In the genomic region with DNA sequence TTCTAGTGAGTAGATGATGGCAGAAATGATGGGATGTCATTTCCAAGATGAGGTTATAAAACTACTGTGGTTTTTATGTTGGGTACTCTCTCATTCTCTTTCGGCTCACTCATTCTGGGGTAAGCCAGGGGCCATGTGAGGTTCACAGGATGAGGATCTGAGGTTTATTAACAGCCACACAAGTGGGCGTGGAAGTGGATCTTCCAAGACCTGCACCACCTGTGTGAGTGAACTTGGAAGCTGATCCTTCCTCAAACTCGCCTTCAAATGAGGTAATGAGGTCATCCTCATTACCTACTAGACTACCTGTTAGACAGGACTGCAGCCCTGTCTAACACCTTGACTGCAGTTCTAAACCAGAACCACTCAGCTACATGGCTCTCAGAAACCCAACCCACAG, we compare ENCODE assay signal across 31 cellular contexts. TPM values are rescaled to one million over a fixed set of nuclear protein-coding genes. Genes with fewer than 3 reads are reported as not detected.
DNase-seq lines count a peak whose midpoint lies in the region; ATAC-seq, FAIRE-seq and TF ChIP-seq lines count a peak whose summit lies in the region.
"Had no signal": no experiment of that assay in that cellular context is flagged by ENCODE, and none has a peak within 500 bp of the region (broad histone marks: within the 10 kb centered on the region; RNA-seq: fewer than 3 reads in every experiment).

No MANE protein-coding gene starts in this region.

- H3K4me3 ChIP-seq in HepG2 (replicated peaks in 1 of 3; ENCODE audit: insufficient read depth in 1 of 3, low read depth in 2 of 3, low read length in 3 of 3) = no peak overlapping the region
- H3K4me3 ChIP-seq in right lobe of liver = no peak overlapping the region
- H3K4me3 ChIP-seq in CD4-positive, alpha-beta memory T cell (ENCODE audit: low read length in 2 of 2) = no peak overlapping the region
- H3K4me3 ChIP-seq: ovary, skin epidermis, tibial nerve had no signal

- TF ChIP-seq POLR2A in HepG2 (IDR thresholded peaks at IDR 0.05; ENCODE audit: insufficient read depth in 1 of 2, low read depth in 2 of 2, low read length in 2 of 2) = no peak
- no peak for TF ChIP-seq POLR2A in right lobe of liver (IDR thresholded peaks at IDR 0.05)

- H3K9ac ChIP-seq in HepG2 (ENCODE audit: insufficient read depth, low read depth, low read length) = no peak overlapping the region

- H3K27ac ChIP-seq in HepG2 (ENCODE audit: extremely low read length, insufficient read depth, low read length) = no peak overlapping the region
- H3K27ac ChIP-seq in right lobe of liver = no peak overlapping the region
- H3K27ac ChIP-seq in CD4-positive, alpha-beta memory T cell (ENCODE audit: low read depth, low read length) = no peak overlapping the region
- H3K27ac ChIP-seq: ovary, RWPE1, skin epidermis, tibial nerve, WERI-Rb-1 had no signal

- POLR2A ChIA-PET in HepG2 (lab: Yijun Ruan, JAX) = no interaction called here
- POLR2A ChIA-PET in CD4-positive, alpha-beta memory T cell (lab: Charles Lee; ENCODE audit: partially characterized antibody) = interaction anchor here (1.2 to 2.5 kb wide), 2 partner anchors 28 to 45 kb away, joined by 4 to 9 read pairs; partner anchors contain the start of gene TAGAP

- DNase-seq in HepG2 (ENCODE audit: low spot score) = no peak
- DNase-seq in right lobe of liver = no peak
- no peak for DNase-seq in memory B cell (ENCODE audit: low spot score in 2 of 2)
- DNase-seq in AG08395 (ENCODE audit: low spot score) = no peak
- no peak for DNase-seq in CD4-positive, alpha-beta memory T cell
- DNase-seq: activated naive CD8-positive, alpha-beta T cell treated with anti-CD3 and anti-CD28 coated beads, Interleukin-2, amount 10 ng/mL, durations not matched to agents 7 days and 5 days; C1 segment of cervical spinal cord; caudate nucleus; COR-L47; cortex of kidney; effector memory CD4-positive, alpha-beta T cell; glutamatergic neuron; H9; Kasumi-1; left colon; NCI-H1417 treated with DMSO at 0.1 percent for 48 hours; NCI-H2081; NCI-H524 treated with DMSO at 0.1 percent for 48 hours; OCI-M1; ovary; T1000; WERI-Rb-1 had no signal

- H3K4me1 ChIP-seq in HepG2 (ENCODE audit: insufficient read depth, low read length) (no peaks in the 10 kb centered on the region), right lobe of liver (no peaks in the 10 kb centered on the region)
- peaks cover 16% of the 10 kb centered on the region for H3K4me1 ChIP-seq in CD4-positive, alpha-beta memory T cell (ENCODE audit: insufficient read depth, low read length)

- no peaks in the 10 kb centered on the region for H3K9me3 Mint-ChIP-seq in activated T-helper 17 cell treated with anti-CD3 and anti-CD28 coated beads, Interleukin-2, amount 50 U/mL, for 72 hours
- no peaks in the 10 kb centered on the region for H3K9me3 Mint-ChIP-seq in memory B cell
- H3K9me3 Mint-ChIP-seq in CD4-positive, alpha-beta memory T cell = no peaks in the 10 kb centered on the region
- H3K9me3 Mint-ChIP-seq: activated naive CD8-positive, alpha-beta T cell treated with anti-CD3 and anti-CD28 coated beads, Interleukin-2, amount 10 ng/mL, durations not matched to agents 7 days and 5 days; H9 had no signal

- no peak for TF ChIP-seq CTCF in HepG2 (CRISPR knock-in tag; IDR thresholded peaks at IDR 0.05)
- no peak for TF ChIP-seq CTCF in right lobe of liver (IDR thresholded peaks at IDR 0.05)

- peaks cover 26% of the 10 kb centered on the region for H3K4me1 Mint-ChIP-seq in activated T-helper 17 cell treated with anti-CD3 and anti-CD28 coated beads, Interleukin-2, amount 50 U/mL, for 72 hours
- H3K4me1 Mint-ChIP-seq in memory B cell = peaks cover 28% of the 10 kb centered on the region
- H3K4me1 Mint-ChIP-seq in CD4-positive, alpha-beta memory T cell = peaks cover 11 to 15% (median 13%) of the 10 kb centered on the region in 4 donors

- ATAC-seq in HepG2 (no peak), right lobe of liver (no peak), memory B cell (ENCODE audit: low read depth) (no peak), GM18858 (IDR thresholded peaks at IDR 0.05; ENCODE audit: unreplicated experiment) (no peak)
- peak; percentile 73 for ATAC-seq in activated T-helper 17 cell treated with anti-CD3 and anti-CD28 coated beads, Interleukin-2, amount 50 U/mL, for 72 hours (replicated peaks)

- CTCF ChIA-PET in HepG2 (lab: Yijun Ruan, JAX; ENCODE audit: low intra/inter-chr PET ratio, low total read pairs) = no interaction called here
- CTCF ChIA-PET in CD4-positive, alpha-beta memory T cell (lab: Charles Lee; ENCODE audit: partially characterized antibody) = interaction anchor here (1.5 kb wide), 1 partner anchor 18 kb away, joined by 4 read pairs; no protein-coding TSS in a partner anchor

- H3K79me2 ChIP-seq in HepG2 (ENCODE audit: insufficient read depth, low read length) = no peaks in the 10 kb centered on the region

- peak overlapping the region; percentile 6 for H3K27ac Mint-ChIP-seq in activated T-helper 17 cell treated with anti-CD3 and anti-CD28 coated beads, Interleukin-2, amount 50 U/mL, for 72 hours
- H3K27ac Mint-ChIP-seq in memory B cell = peak overlapping the region; percentile 1
- no peak overlapping the region for H3K27ac Mint-ChIP-seq in CD4-positive, alpha-beta memory T cell
- H3K27ac Mint-ChIP-seq: activated naive CD8-positive, alpha-beta T cell treated with anti-CD3 and anti-CD28 coated beads, Interleukin-2, amount 10 ng/mL, durations not matched to agents 7 days and 5 days; H9 had no signal

- 12% methylated on average over 3 of the region's 3 CpGs for WGBS in HepG2 (ENCODE audit: low lambda C conversion rate)
- 72% methylated on average over 3 of the region's 3 CpGs for WGBS in right lobe of liver (ENCODE audit: insufficient coverage, low coverage, low lambda C conversion rate, missing lambda C conversion rate)

- H3K36me3 Mint-ChIP-seq in activated T-helper 17 cell treated with anti-CD3 and anti-CD28 coated beads, Interleukin-2, amount 50 U/mL, for 72 hours (ENCODE audit: low read depth) = no peaks in the 10 kb centered on the region
- no peaks in the 10 kb centered on the region for H3K36me3 Mint-ChIP-seq in memory B cell
- H3K36me3 Mint-ChIP-seq in CD4-positive, alpha-beta memory T cell = no peaks in the 10 kb centered on the region

- H3K36me3 ChIP-seq in HepG2 (replicated peaks in 1 of 2; ENCODE audit: control insufficient read depth in 1 of 2, insufficient read depth in 2 of 2, low read length in 2 of 2) (no peaks in the 10 kb centered on the region), right lobe of liver (no peaks in the 10 kb centered on the region)
- H3K36me3 ChIP-seq in CD4-positive, alpha-beta memory T cell (ENCODE audit: insufficient read depth, low read length) = no peaks in the 10 kb centered on the region
- H3K36me3 ChIP-seq: ovary, tibial nerve, WERI-Rb-1 had no signal

- TF ChIP-seq RAD21 in HepG2 (CRISPR knock-in tag; IDR thresholded peaks at IDR 0.05) = no peak

- H3K4me3 Mint-ChIP-seq in activated T-helper 17 cell treated with anti-CD3 and anti-CD28 coated beads, Interleukin-2, amount 50 U/mL, for 72 hours = peak overlapping the region; percentile 10
- no peak overlapping the region for H3K4me3 Mint-ChIP-seq in memory B cell
- no peak overlapping the region for H3K4me3 Mint-ChIP-seq in CD4-positive, alpha-beta memory T cell
- H3K4me3 Mint-ChIP-seq: activated naive CD8-positive, alpha-beta T cell treated with anti-CD3 and anti-CD28 coated beads, Interleukin-2, amount 10 ng/mL, durations not matched to agents 7 days and 5 days; H9 had no signal

- H2AFZ ChIP-seq in HepG2 (ENCODE audit: low read length) = no peak overlapping the region

- H4K20me1 ChIP-seq in HepG2 (ENCODE audit: insufficient read depth, low read length) = no peaks in the 10 kb centered on the region

- in situ Hi-C loops in HepG2 (cut with HindIII; ENCODE audit: extremely low pct_ligation_motif_present, low pct_unique_long_range_greater_than_20kb) = no loop called here

- no peak for FAIRE-seq in HepG2 (lab: Jason Lieb, UNC)
- FAIRE-seq: astrocyte had no signal

- H3K4me2 ChIP-seq in HepG2 (ENCODE audit: low read depth, low read length) = no peak overlapping the region

- BruUV-seq in HepG2 (replicated peaks; lab: Mats Ljungman, UMichigan) = no TSS peak

- H3K27me3 ChIP-seq in HepG2 (ENCODE audit: control insufficient read depth in 1 of 2, insufficient read depth in 2 of 2, low read length in 2 of 2) (peaks cover 0 to 8% of the 10 kb centered on the region in 2 experiments; a peak in 3 of 5 replicates), right lobe of liver (no peaks in the 10 kb centered on the region)
- H3K27me3 ChIP-seq in CD4-positive, alpha-beta memory T cell (ENCODE audit: insufficient read depth, low read length) = no peaks in the 10 kb centered on the region
- H3K27me3 ChIP-seq: ovary, tibial nerve had no signal

- H3K9me3 ChIP-seq in HepG2 (ENCODE audit: low read length) (no peaks in the 10 kb centered on the region), right lobe of liver (no peaks in the 10 kb centered on the region)
- no peaks in the 10 kb centered on the region for H3K9me3 ChIP-seq in CD4-positive, alpha-beta memory T cell (ENCODE audit: control insufficient read depth in 1 of 2, low read length in 2 of 2)
- H3K9me3 ChIP-seq: ovary, tibial nerve had no signal

- H3K27me3 Mint-ChIP-seq in activated T-helper 17 cell treated with anti-CD3 and anti-CD28 coated beads, Interleukin-2, amount 50 U/mL, for 72 hours = no peaks in the 10 kb centered on the region
- H3K27me3 Mint-ChIP-seq in memory B cell = no peaks in the 10 kb centered on the region
- H3K27me3 Mint-ChIP-seq in CD4-positive, alpha-beta memory T cell = no peaks in the 10 kb centered on the region
- H3K27me3 Mint-ChIP-seq: activated naive CD8-positive, alpha-beta T cell treated with anti-CD3 and anti-CD28 coated beads, Interleukin-2, amount 10 ng/mL, durations not matched to agents 7 days and 5 days had no signal

- intact Hi-C loops in HepG2 (cut with micrococcal nuclease; ENCODE audit: unreplicated experiment) = no loop called here
- intact Hi-C loops in right lobe of liver (cut with DNase I) = no loop called here
- intact Hi-C loops in CD4-positive, alpha-beta memory T cell (cut with micrococcal nuclease) = no loop called here

- no peak for TF ChIP-seq EP300 in HepG2 (IDR thresholded peaks at IDR 0.05; ENCODE audit: low read depth in 2 of 2, low read length in 2 of 2)
- TF ChIP-seq EP300 in HepG2 (CRISPR knock-in tag; IDR thresholded peaks at IDR 0.05; ENCODE audit: borderline replicate concordance) = no peak

RNA-seq across cellular contexts. Expression of gene TAGAP, which starts 45.1 kb away (rescaled TPM):
- total RNA-seq in HepG2 (2016; rRNA removed; fragmentation: Illumina TruSeq; extraction: Trizol) = not detected in 2 replicates
- total RNA-seq in HepG2 (2016; cell fraction: cytosol; rRNA removed; fragmentation: Illumina TruSeq; extraction: Trizol; ENCODE audit: low read depth) = not detected in 2 replicates
- not detected in 2 replicates for total RNA-seq in HepG2 (2016; cell fraction: insoluble cytoplasmic fraction; rRNA removed; fragmentation: Illumina TruSeq; extraction: Trizol)
- total RNA-seq in HepG2 (2016; cell fraction: membrane; rRNA removed; fragmentation: Illumina TruSeq; extraction: Trizol) = not detected in 2 replicates
- not detected in 2 replicates for total RNA-seq in HepG2 (2016; cell fraction: nucleus; rRNA removed; fragmentation: Illumina TruSeq; extraction: Trizol)
- polyA plus RNA-seq in HepG2 (2011; rRNA removed) = not detected in 2 replicates
- not detected in 2 replicates for polyA plus RNA-seq in HepG2 (2011; cell fraction: cytosol; rRNA removed)
- polyA plus RNA-seq in HepG2 (2011; cell fraction: nucleus; rRNA removed) = not detected in 2 replicates
- polyA plus RNA-seq in HepG2 (2012) = not detected in 2 replicates
- polyA plus RNA-seq in HepG2 (2016; cell fraction: cytosol; fragmentation: Illumina TruSeq; extraction: Trizol; ENCODE audit: low read depth) = not detected in 2 replicates
- polyA plus RNA-seq in HepG2 (2016; cell fraction: insoluble cytoplasmic fraction; fragmentation: Illumina TruSeq; extraction: Trizol; ENCODE audit: low read depth) = not detected in 2 replicates
- polyA plus RNA-seq in HepG2 (2016; cell fraction: membrane; fragmentation: Illumina TruSeq; extraction: Trizol; ENCODE audit: low read depth) = not detected in 2 replicates
- polyA plus RNA-seq in HepG2 (2016; cell fraction: nucleus; fragmentation: Illumina TruSeq; extraction: Trizol; ENCODE audit: insufficient read depth, low read depth) = not detected in 2 replicates
- not detected in 2 replicates for polyA minus RNA-seq in HepG2 (2011; rRNA and poly(A)+ RNA removed; ENCODE audit: low replicate concordance)
- not detected in 2 replicates for polyA minus RNA-seq in HepG2 (2011; cell fraction: cytosol; rRNA and poly(A)+ RNA removed)
- not detected in 2 replicates for polyA minus RNA-seq in HepG2 (2011; cell fraction: nucleus; rRNA and poly(A)+ RNA removed)
- total RNA-seq in right lobe of liver = 1 to 10 TPM in 3 of 6 experiments, under 1 TPM in 3; 0.13 to 1.8 (median 0.92) TPM
- 10 to 100 TPM; 11.7 to 80.7 TPM for total RNA-seq in activated T-helper 17 cell treated with anti-CD3 and anti-CD28 coated beads, Interleukin-2, amount 50 U/mL, for 72 hours
- 100 to 1,000 TPM; 160 to 161 TPM for total RNA-seq in CD4-positive, alpha-beta memory T cell
- 100 to 1,000 TPM; 215 to 276 TPM for polyA plus RNA-seq in CD4-positive, alpha-beta memory T cell
- total RNA-seq: fibroblast of villous mesenchyme, H9, lung microvascular endothelial cell had no signal
- polyA plus RNA-seq: neural cell had no signal

Comparison
In these comparisons a context has a peak if more than half of its experiments do, and no peak if none do; other contexts are left out.
1. H3K27ac Mint-ChIP-seq: peak in activated T-helper 17 cell treated with anti-CD3 and anti-CD28 coated beads, Interleukin-2, amount 50 U/mL, for 72 hours (single experiment) and memory B cell (single experiment); none in CD4-positive, alpha-beta memory T cell (0 of 7).
2. RNA of gene TAGAP, which starts 45.1 kb away (total RNA-seq): 160 to 161 TPM in CD4-positive, alpha-beta memory T cell and 11.7 to 80.7 TPM in activated T-helper 17 cell treated with anti-CD3 and anti-CD28 coated beads, Interleukin-2, amount 50 U/mL, for 72 hours; 0.13 to 1.8 TPM in right lobe of liver and not detected in HepG2; every median in the first group is over 4 times any median in the second.